Comparison of ENCODE assay signal across 13 cellular contexts in genomic region chr13:76250211-76250610, GRCh38.
A peak's percentile ranks its signal among the peaks of the same experiment; 100 is the strongest.
DNase-seq lines count a peak whose midpoint lies in the region; ATAC-seq lines count a peak whose summit lies in the region.
"Had no signal": no experiment of that assay in that cellular context is flagged by ENCODE, and none has a peak within 500 bp of the region (broad histone marks: within the 10 kb centered on the region; RNA-seq: fewer than 3 reads in every experiment).

No MANE protein-coding gene starts in this region.

- in situ Hi-C loops in ACHN (cut with HindIII; ENCODE audit: low pct_ligation_motif_present, low pct_unique_long_range_greater_than_20kb, low sequenced_read_pairs), result no loop called here

- no peak for ATAC-seq in HG03139 (IDR thresholded peaks at IDR 0.05; ENCODE audit: unreplicated experiment)
- ATAC-seq: CD8-positive, alpha-beta T cell had no signal

- peak; percentile 51 for DNase-seq in inferior parietal cortex (ENCODE audit: extremely low spot score)
- DNase-seq in putamen (ENCODE audit: low spot score), result peak; percentile 40
- DNase-seq in ACHN, result no peak
- DNase-seq in activated naive CD4-positive, alpha-beta T cell treated with Interleukin-2 at 50 U/mL for 16 hours, result no peak
- DNase-seq: 8988T; AML-193; Caco-2; Calu3; CD4-positive, alpha-beta T cell; CD8-positive, alpha-beta T cell; DMS79 treated with DMSO at 0.1 percent for 48 hours; GF-D8 had no signal

Comparison
In these comparisons a context has a peak if more than half of its experiments do, and no peak if none do; other contexts are left out.
1. DNase-seq: peak in inferior parietal cortex (single experiment) and putamen (single experiment); none in ACHN (single experiment) and activated naive CD4-positive, alpha-beta T cell treated with Interleukin-2 at 50 U/mL for 16 hours (single experiment).